Comparison of ENCODE assay signal across 8 cellular contexts in genomic region chr12:389138-390096, GRCh38. TPM values are rescaled to one million over a fixed set of nuclear protein-coding genes. Genes with fewer than 3 reads are reported as not detected.
DNase-seq lines count a peak whose midpoint lies in the region; ATAC-seq and TF ChIP-seq lines count a peak whose summit lies in the region.

TSS of gene KDM5A (minus strand) at chr12:389320. CDS start at chr12:389091, 229 bp downstream.

- peak; percentile 95 for ATAC-seq in GM23338
- peak; percentile 94 for ATAC-seq in foreskin keratinocyte

- no peak for TF ChIP-seq CTCF in GM23338 (conservative IDR thresholded peaks at IDR 0.05; ENCODE audit: low read depth in 2 of 2)
- no peak for TF ChIP-seq CTCF in foreskin keratinocyte (conservative IDR thresholded peaks at IDR 0.05)

- H3K9me2 ChIP-seq in GM23338 (ENCODE audit: insufficient read depth), result no peaks in the 10 kb centered on the region

- peaks cover 12% of the 10 kb centered on the region for H3K4me1 Mint-ChIP-seq in GM23338
- H3K4me1 Mint-ChIP-seq in activated T-helper 1 cell treated with anti-CD3 and anti-CD28 coated beads, Interleukin-12 subunit alpha, Interleukin-12 subunit beta, Interleukin-2, Interleukin-4 antibody, amounts not matched to agents 30 ng/mL and 10 ng/mL and 1 ng/mL, durations not matched to agents 14 hours and 24 hours and 36 hours (ENCODE audit: low read depth), result peaks cover 34% of the 10 kb centered on the region

- H3K36me3 ChIP-seq in GM23338 (ENCODE audit: insufficient read depth), result peaks cover 4% of the 10 kb centered on the region; the same call in 1 of the 2 replicates

- peak within 1 kb of the TSS; percentile 95 for H3K4me3 ChIP-seq in GM23338

- H3K36me3 Mint-ChIP-seq in GM23338 (ENCODE audit: low read depth), result peaks cover 14% of the 10 kb centered on the region
- H3K36me3 Mint-ChIP-seq in activated T-helper 1 cell treated with anti-CD3 and anti-CD28 coated beads, Interleukin-12 subunit alpha, Interleukin-12 subunit beta, Interleukin-2, Interleukin-4 antibody, amounts not matched to agents 30 ng/mL and 10 ng/mL and 1 ng/mL, durations not matched to agents 14 hours and 24 hours and 36 hours (ENCODE audit: low read depth), result peaks cover 26% of the 10 kb centered on the region

- H3K79me2 ChIP-seq in GM23338 (replicated peaks; ENCODE audit: insufficient read depth), result peaks cover 43% of the 10 kb centered on the region

- peak within 1 kb of the TSS; percentile 99 for H3K27ac Mint-ChIP-seq in GM23338
- peak within 1 kb of the TSS; percentile 98 for H3K27ac Mint-ChIP-seq in activated T-helper 1 cell treated with anti-CD3 and anti-CD28 coated beads, Interleukin-12 subunit alpha, Interleukin-12 subunit beta, Interleukin-2, Interleukin-4 antibody, amounts not matched to agents 30 ng/mL and 10 ng/mL and 1 ng/mL, durations not matched to agents 14 hours and 24 hours and 36 hours

- H2AFZ ChIP-seq in GM23338, result peak within 1 kb of the TSS; percentile 98

- H3K27me3 Mint-ChIP-seq in GM23338 (ENCODE audit: insufficient read depth, low read depth, poor library complexity), result peaks cover 9% of the 10 kb centered on the region
- H3K27me3 Mint-ChIP-seq in activated T-helper 1 cell treated with anti-CD3 and anti-CD28 coated beads, Interleukin-12 subunit alpha, Interleukin-12 subunit beta, Interleukin-2, Interleukin-4 antibody, amounts not matched to agents 30 ng/mL and 10 ng/mL and 1 ng/mL, durations not matched to agents 14 hours and 24 hours and 36 hours (ENCODE audit: insufficient read depth), result no peaks in the 10 kb centered on the region

- intact Hi-C loops in activated T-helper 1 cell treated with anti-CD3 and anti-CD28 coated beads, Interleukin-12 subunit alpha, Interleukin-12 subunit beta, Interleukin-2, Interleukin-4 antibody, amounts not matched to agents 30 ng/mL and 10 ng/mL and 1 ng/mL, durations not matched to agents 14 hours and 24 hours and 36 hours (cut with micrococcal nuclease), result loop anchor here (1.0 to 10.0 kb wide), 4 partner anchors 12 to 1205 kb away; partner anchors contain the start of genes CCDC77, ERC1, FBXL14 and WNK1

- DNase-seq in Daoy (ENCODE audit: low read depth), result peak; percentile 97
- peak; percentile 97 for DNase-seq in GM23338 (ENCODE audit: low spot score)
- DNase-seq in M059J (ENCODE audit: low read depth), result peak; percentile 88
- peak; percentile 82 for DNase-seq in activated T-helper 1 cell treated with anti-CD3 and anti-CD28 coated beads, Interleukin-12 subunit alpha, Interleukin-12 subunit beta, Interleukin-2, Interleukin-4 antibody, amounts not matched to agents 30 ng/mL and 10 ng/mL and 1 ng/mL, durations not matched to agents 14 hours and 24 hours and 36 hours (ENCODE audit: low spot score)
- DNase-seq in foreskin keratinocyte, result peak; percentile 91 to 95
- DNase-seq in non-pigmented ciliary epithelial cell (ENCODE audit: low read depth), result peak; percentile 76
- DNase-seq in GOT3 (lab: John Stamatoyannopoulos, UW), result no peak

- no peaks in the 10 kb centered on the region; the same call in 2 of the 3 replicates for H3K9me3 Mint-ChIP-seq in GM23338
- peaks cover 3% of the 10 kb centered on the region for H3K9me3 Mint-ChIP-seq in activated T-helper 1 cell treated with anti-CD3 and anti-CD28 coated beads, Interleukin-12 subunit alpha, Interleukin-12 subunit beta, Interleukin-2, Interleukin-4 antibody, amounts not matched to agents 30 ng/mL and 10 ng/mL and 1 ng/mL, durations not matched to agents 14 hours and 24 hours and 36 hours

- peak within 1 kb of the TSS; percentile 99 for H3K4me2 ChIP-seq in GM23338

- H3K27ac ChIP-seq in GM23338 (ENCODE audit: low read depth) (peak within 1 kb of the TSS; percentile 99), foreskin keratinocyte (peak within 1 kb of the TSS; percentile 92), temporal lobe (ENCODE audit: low read depth, low read length) (peak within 1 kb of the TSS; percentile 81)

- peak within 1 kb of the TSS; percentile 94 for H3K4me3 Mint-ChIP-seq in GM23338
- peak within 1 kb of the TSS; percentile 94 for H3K4me3 Mint-ChIP-seq in activated T-helper 1 cell treated with anti-CD3 and anti-CD28 coated beads, Interleukin-12 subunit alpha, Interleukin-12 subunit beta, Interleukin-2, Interleukin-4 antibody, amounts not matched to agents 30 ng/mL and 10 ng/mL and 1 ng/mL, durations not matched to agents 14 hours and 24 hours and 36 hours

- H4K20me1 ChIP-seq in GM23338 (replicated peaks; ENCODE audit: insufficient read depth), result no peaks in the 10 kb centered on the region; the same call in 1 of the 2 replicates

- peaks cover 8% of the 10 kb centered on the region; the same call in 1 of the 2 replicates for H3K4me1 ChIP-seq in GM23338 (ENCODE audit: insufficient read depth)
- peaks cover 12% of the 10 kb centered on the region for H3K4me1 ChIP-seq in foreskin keratinocyte

- H3K27me3 ChIP-seq in GM23338 (ENCODE audit: insufficient read depth) (no peaks in the 10 kb centered on the region), foreskin keratinocyte (no peaks in the 10 kb centered on the region)

- no peaks in the 10 kb centered on the region for H3F3A ChIP-seq in GM23338 (replicated peaks; ENCODE audit: low read depth)

TF ChIP-seq in GM23338, 12 proteins besides CTCF, POLR2A, EP300 and RAD21:
- TF ChIP-seq CREB1 (CRISPR knock-in tag; IDR thresholded peaks at IDR 0.05; ENCODE audit: low read depth) (peak; percentile 96), ETS1 (IDR thresholded peaks at IDR 0.05) (peak; percentile 87), POLR2AphosphoS5 (IDR thresholded peaks at IDR 0.05; ENCODE audit: low read depth) (peak; percentile 82), ZNF114 (CRISPR knock-in tag; IDR thresholded peaks at IDR 0.05) (no peak)

RNA-seq across cellular contexts. Expression of gene KDM5A, which starts in this region (rescaled TPM):
- 36.3 and 37.4 TPM in 2 replicates for total RNA-seq in Daoy (2014; rRNA removed; shearing (Covaris generic))
- total RNA-seq in GM23338 (2014; rRNA removed; shearing (Covaris generic)), result 41.6 and 48.3 TPM in 2 replicates
- polyA plus RNA-seq in GM23338 (2016; fragmentation: Nextera tagmentation; extraction: Ambion mirVana) (36.8 and 47.1 TPM in 2 replicates), foreskin keratinocyte (4.0 and 4.3 TPM in 2 replicates)
- total RNA-seq in M059J (2014; rRNA removed; shearing (Covaris generic)), result 33.8 and 40.3 TPM in 2 replicates
- total RNA-seq in activated T-helper 1 cell treated with anti-CD3 and anti-CD28 coated beads, Interleukin-12 subunit alpha, Interleukin-12 subunit beta, Interleukin-2, Interleukin-4 antibody, amounts not matched to agents 30 ng/mL and 10 ng/mL and 1 ng/mL, durations not matched to agents 14 hours and 24 hours and 36 hours, result 81.2 and 83.8 TPM in 2 replicates
- total RNA-seq in foreskin keratinocyte (21.6 and 26.0 TPM in 2 replicates), temporal lobe (58.5 TPM)
